In the genomic region with DNA sequence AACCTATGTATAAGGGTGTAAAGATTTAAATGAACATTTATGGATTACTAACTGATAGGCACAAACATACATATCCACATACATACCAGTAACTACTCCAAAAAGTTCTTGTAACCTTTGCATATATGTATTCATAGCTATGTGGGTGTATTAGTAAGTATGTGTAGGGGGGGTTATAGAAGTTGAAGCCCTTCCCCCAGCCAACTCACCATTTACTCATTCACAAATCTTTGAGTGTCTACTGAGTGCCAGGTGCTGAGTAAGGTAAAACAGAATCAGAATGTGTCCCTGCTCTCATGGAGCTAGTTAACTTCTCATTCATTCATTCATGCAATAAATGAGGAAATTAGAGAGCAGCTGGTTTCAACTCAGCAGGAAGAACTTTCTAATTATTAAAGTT, we compare ENCODE assay signal across 19 cellular contexts. TPM values are rescaled to one million over a fixed set of nuclear protein-coding genes. Genes with fewer than 3 reads are reported as not detected.
DNase-seq lines count a peak whose midpoint lies in the region; ATAC-seq, FAIRE-seq and TF ChIP-seq lines count a peak whose summit lies in the region.
"Had no signal": no experiment of that assay in that cellular context is flagged by ENCODE, and none has a peak within 500 bp of the region (broad histone marks: within the 10 kb centered on the region; RNA-seq: fewer than 3 reads in every experiment).

No MANE protein-coding gene starts in this region.

- H3K18ac ChIP-seq in IMR-90 (ENCODE audit: low read depth, low read length): no peak overlapping the region
- H3K18ac ChIP-seq in H1 (ENCODE audit: extremely low read depth, low read length): no peak overlapping the region

- H3K36me3 ChIP-seq in IMR-90 (ENCODE audit: control insufficient read depth, insufficient read depth, low read length) (no peaks in the 10 kb centered on the region), H1 (ENCODE audit: control insufficient read depth in 2 of 4, insufficient read depth in 4 of 4, low read length in 3 of 4) (no peaks in the 10 kb centered on the region)

- H3K9me3 Mint-ChIP-seq in activated CD4-positive, alpha-beta T cell treated with anti-CD3 and anti-CD28 coated beads for 36 hours (ENCODE audit: low read depth): peaks cover 2% of the 10 kb centered on the region
- H3K9me3 Mint-ChIP-seq in activated CD4-positive, alpha-beta T cell treated with anti-CD3 and anti-CD28 coated beads, Interleukin-2, amount 10 ng/mL, durations not matched to agents 24 days and 14 days: no peaks in the 10 kb centered on the region
- H3K9me3 Mint-ChIP-seq: CD8-positive, alpha-beta T cell had no signal

- H2AFZ ChIP-seq in IMR-90 (replicated peaks; ENCODE audit: low read length, poor library complexity) (no peak overlapping the region), H1 (ENCODE audit: low read length) (0 out of 2 replicates have a peak overlapping the region, but pooled peaks have one; percentile 11)

- no peak overlapping the region for H3K4ac ChIP-seq in IMR-90 (ENCODE audit: low read depth, low read length)
- no peak overlapping the region for H3K4ac ChIP-seq in H1 (replicated peaks; ENCODE audit: insufficient read length, low read depth, low read length)

- H3K9me3 ChIP-seq in IMR-90 (ENCODE audit: control insufficient read depth, insufficient read depth, low read length): no peaks in the 10 kb centered on the region
- no peaks in the 10 kb centered on the region for H3K9me3 ChIP-seq in H1 (ENCODE audit: insufficient read depth in 2 of 2, low read depth in 1 of 2, low read length in 1 of 2)

- TF ChIP-seq RAD21 in IMR-90 (IDR thresholded peaks at IDR 0.05; ENCODE audit: low read length) (no peak), H1 (IDR thresholded peaks at IDR 0.05 in 1 of 2, conservative IDR thresholded peaks at IDR 0.05 in 1 of 2; ENCODE audit: low read depth in 2 of 2, low read length in 2 of 2) (no peak)

- TF ChIP-seq EP300 in H1 (IDR thresholded peaks at IDR 0.05; ENCODE audit: borderline replicate concordance in 1 of 2, low read depth in 2 of 2, low read length in 2 of 2): no peak

- in situ Hi-C loops in IMR-90 (cut with MboI; ENCODE audit: low sequenced_read_pairs): no loop called here
- in situ Hi-C loops in KBM-7 (cut with MboI; ENCODE audit: low pct_unique_long_range_greater_than_20kb, low sequenced_read_pairs): no loop called here

- H3K9ac ChIP-seq in IMR-90 (ENCODE audit: low read depth, low read length): no peak overlapping the region
- H3K9ac ChIP-seq in H1 (replicated peaks in 1 of 4; ENCODE audit: extremely low read depth in 1 of 4, low read depth in 3 of 4, low read length in 3 of 4): no peak overlapping the region

- intact Hi-C loops in activated CD4-positive, alpha-beta T cell treated with anti-CD3 and anti-CD28 coated beads for 36 hours (cut with DNase I, micrococcal nuclease): no loop called here
- intact Hi-C loops in activated CD4-positive, alpha-beta T cell treated with anti-CD3 and anti-CD28 coated beads, Interleukin-2, amount 10 ng/mL, durations not matched to agents 24 days and 14 days (cut with micrococcal nuclease): no loop called here
- intact Hi-C loops in IMR-90 (cut with micrococcal nuclease): no loop called here

- no peaks in the 10 kb centered on the region for H3K27me3 Mint-ChIP-seq in activated CD4-positive, alpha-beta T cell treated with anti-CD3 and anti-CD28 coated beads for 36 hours
- H3K27me3 Mint-ChIP-seq in activated CD4-positive, alpha-beta T cell treated with anti-CD3 and anti-CD28 coated beads, Interleukin-2, amount 10 ng/mL, durations not matched to agents 24 days and 14 days: peaks cover 4% of the 10 kb centered on the region

- ATAC-seq in activated CD4-positive, alpha-beta T cell treated with anti-CD3 and anti-CD28 coated beads for 36 hours: peak; percentile 23
- no peak for ATAC-seq in IMR-90 (ENCODE audit: low read depth)
- ATAC-seq: CD8-positive, alpha-beta T cell had no signal

- no peak overlapping the region for H2BK20ac ChIP-seq in IMR-90 (ENCODE audit: low read depth, low read length)
- H2BK20ac ChIP-seq in H1 (ENCODE audit: low read length): no peak overlapping the region

- H3K4me3 ChIP-seq in IMR-90 (ENCODE audit: insufficient read depth, low read depth, low read length): no peak overlapping the region
- no peak overlapping the region for H3K4me3 ChIP-seq in H1 (ENCODE audit: extremely low read depth in 1 of 4, insufficient read depth in 2 of 4, low read depth in 3 of 4, low read length in 4 of 4)

- H3K27me3 ChIP-seq in IMR-90 (ENCODE audit: control insufficient read depth, insufficient read depth, low read length) (no peaks in the 10 kb centered on the region), H1 (replicated peaks in 1 of 4; ENCODE audit: control insufficient read depth in 3 of 4, extremely low read depth in 1 of 4, insufficient read depth in 3 of 4, low read length in 3 of 4) (no peaks in the 10 kb centered on the region)

- H3K27ac Mint-ChIP-seq in activated CD4-positive, alpha-beta T cell treated with anti-CD3 and anti-CD28 coated beads for 36 hours: no peak overlapping the region
- H3K27ac Mint-ChIP-seq in activated CD4-positive, alpha-beta T cell treated with anti-CD3 and anti-CD28 coated beads, Interleukin-2, amount 10 ng/mL, durations not matched to agents 24 days and 14 days: no peak overlapping the region
- H3K27ac Mint-ChIP-seq: CD14-positive monocyte; CD8-positive, alpha-beta T cell had no signal

- H3K79me2 ChIP-seq in H1 (ENCODE audit: control insufficient read depth in 1 of 2, insufficient read depth in 2 of 2, low read length in 2 of 2): no peaks in the 10 kb centered on the region

- H3K23ac ChIP-seq in IMR-90 (ENCODE audit: low read depth, low read length) (no peak overlapping the region), H1 (ENCODE audit: insufficient read length) (no peak overlapping the region)

- H3K4me1 Mint-ChIP-seq in activated CD4-positive, alpha-beta T cell treated with anti-CD3 and anti-CD28 coated beads for 36 hours: no peaks in the 10 kb centered on the region
- no peaks in the 10 kb centered on the region for H3K4me1 Mint-ChIP-seq in activated CD4-positive, alpha-beta T cell treated with anti-CD3 and anti-CD28 coated beads, Interleukin-2, amount 10 ng/mL, durations not matched to agents 24 days and 14 days
- H3K4me1 Mint-ChIP-seq: CD14-positive monocyte had no signal

- no peak overlapping the region for H3K56ac ChIP-seq in IMR-90 (ENCODE audit: extremely low read depth, insufficient read depth, low read length)
- no peak overlapping the region for H3K56ac ChIP-seq in H1 (replicated peaks; ENCODE audit: insufficient read length, low read depth, low read length)

- H2BK12ac ChIP-seq in H1 (ENCODE audit: low read depth, low read length): no peak overlapping the region

- TF ChIP-seq POLR2A in IMR-90 (IDR thresholded peaks at IDR 0.05; ENCODE audit: low read depth, low read length) (no peak), H1 (IDR thresholded peaks at IDR 0.05; ENCODE audit: control extremely low read depth in 1 of 2, low read depth in 2 of 2, low read length in 2 of 2) (no peak)

- no peak overlapping the region for H4K8ac ChIP-seq in IMR-90 (ENCODE audit: low read depth in 2 of 2, low read length in 2 of 2)
- no peak overlapping the region for H4K8ac ChIP-seq in H1 (ENCODE audit: extremely low read depth, insufficient read depth, low read length)

- H3K9me1 ChIP-seq in IMR-90 (ENCODE audit: insufficient read depth, low read length): no peaks in the 10 kb centered on the region

- no peaks in the 10 kb centered on the region for H3K79me1 ChIP-seq in IMR-90 (ENCODE audit: low read depth in 1 of 2, low read length in 2 of 2)
- H3K79me1 ChIP-seq in H1 (ENCODE audit: low read depth, low read length): no peaks in the 10 kb centered on the region

- CTCF ChIA-PET in activated CD4-positive, alpha-beta T cell treated with anti-CD3 and anti-CD28 coated beads for 36 hours (lab: Charles Lee): interaction anchor here (1.1 kb wide), 1 partner anchor 221 kb away, joined by 3 read pairs; no protein-coding TSS in a partner anchor
- CTCF ChIA-PET in IMR-90 (lab: Yijun Ruan, JAX): no interaction called here
- CTCF ChIA-PET in H1 (lab: Charles Lee; ENCODE audit: partially characterized antibody): interaction anchor here (1.6 kb wide), 1 partner anchor 72 kb away, joined by 3 read pairs; no protein-coding TSS in a partner anchor

- no peak overlapping the region for H2BK15ac ChIP-seq in IMR-90 (ENCODE audit: low read depth, low read length)
- no peak overlapping the region for H2BK15ac ChIP-seq in H1 (ENCODE audit: low read length)

- no peaks in the 10 kb centered on the region for H4K20me1 ChIP-seq in IMR-90 (ENCODE audit: insufficient read depth, low read length)
- H4K20me1 ChIP-seq in H1 (replicated peaks in 1 of 2; ENCODE audit: control insufficient read depth in 1 of 2, insufficient read depth in 2 of 2, low read length in 2 of 2): no peaks in the 10 kb centered on the region

- no peak overlapping the region for H4K5ac ChIP-seq in IMR-90 (ENCODE audit: low read depth, low read length)
- H4K5ac ChIP-seq in H1 (ENCODE audit: insufficient read length, low read depth, low read length): no peak overlapping the region

- no peak overlapping the region for H4K91ac ChIP-seq in IMR-90 (ENCODE audit: insufficient read depth, low read depth, low read length)
- H4K91ac ChIP-seq in H1 (replicated peaks; ENCODE audit: insufficient read length, low read length): no peak overlapping the region

- POLR2A ChIA-PET in activated CD4-positive, alpha-beta T cell treated with anti-CD3 and anti-CD28 coated beads for 36 hours (lab: Charles Lee): interaction anchor here (0.6 kb wide), 1 partner anchor 390 kb away, joined by 6 read pairs; no protein-coding TSS in a partner anchor
- POLR2A ChIA-PET in IMR-90 (lab: Charles Lee; ENCODE audit: unreplicated experiment): no interaction called here
- POLR2A ChIA-PET in H1 (lab: Charles Lee; ENCODE audit: partially characterized antibody): interaction anchor here (1.0 to 1.1 kb wide), 2 partner anchors 24 to 139 kb away, joined by 3 read pairs; a partner anchor contains a TSS

- no peak overlapping the region for H2AK9ac ChIP-seq in IMR-90 (replicated peaks; ENCODE audit: low read depth, low read length, poor library complexity)

- H3K23me2 ChIP-seq in H1 (ENCODE audit: low read depth, low read length): no peaks in the 10 kb centered on the region; the same call in 1 of the 2 replicates

- no peak for FAIRE-seq in H1 (lab: Jason Lieb, UNC)
- FAIRE-seq: D721Med, GM19239 had no signal

- DNase-seq in activated CD4-positive, alpha-beta T cell treated with anti-CD3 and anti-CD28 coated beads for 36 hours: no peak
- no peak for DNase-seq in activated CD4-positive, alpha-beta T cell treated with anti-CD3 and anti-CD28 coated beads, Interleukin-2, amount 10 ng/mL, durations not matched to agents 24 days and 14 days
- peak; percentile 5 for DNase-seq in IMR-90
- DNase-seq in H1 (ENCODE audit: low read depth in 1 of 2, low spot score in 2 of 2): no peak
- DNase-seq in KBM-7: no peak
- DNase-seq in NCI-H128 (lab: John Stamatoyannopoulos, UW; ENCODE audit: unreplicated experiment): no peak
- no peak for DNase-seq in NCI-H748 (lab: John Stamatoyannopoulos, UW; ENCODE audit: unreplicated experiment)
- DNase-seq: CD8-positive, alpha-beta T cell; COR-L47; DND-41; GF-D8; HCEC 1CT had no signal

- H3K14ac ChIP-seq in IMR-90 (replicated peaks; ENCODE audit: low read depth, low read length) (no peak overlapping the region), H1 (ENCODE audit: insufficient read length) (no peak overlapping the region)

- H3K4me2 ChIP-seq in IMR-90 (ENCODE audit: low read depth, low read length): no peak overlapping the region
- no peak overlapping the region for H3K4me2 ChIP-seq in H1 (ENCODE audit: insufficient read depth in 1 of 2, low read depth in 2 of 2, low read length in 2 of 2)

- H3K4me1 ChIP-seq in IMR-90 (ENCODE audit: control insufficient read depth, insufficient read depth, low read length) (no peaks in the 10 kb centered on the region), H1 (replicated peaks in 1 of 4; ENCODE audit: control insufficient read depth in 3 of 4, insufficient read depth in 4 of 4, low read length in 3 of 4) (no peaks in the 10 kb centered on the region)

- TF ChIP-seq CTCF in IMR-90 (conservative IDR thresholded peaks at IDR 0.05; ENCODE audit: low read depth, low read length): no peak
- TF ChIP-seq CTCF in H1 (IDR thresholded peaks at IDR 0.05; ENCODE audit: control extremely low read depth in 1 of 3, insufficient read depth in 1 of 3, low read depth in 1 of 3, low read length in 3 of 3): no peak

- H2BK120ac ChIP-seq in IMR-90 (ENCODE audit: low read depth, low read length) (no peak overlapping the region), H1 (replicated peaks; ENCODE audit: low read depth, low read length) (no peak overlapping the region)

- no peaks in the 10 kb centered on the region for H3K36me3 Mint-ChIP-seq in activated CD4-positive, alpha-beta T cell treated with anti-CD3 and anti-CD28 coated beads for 36 hours (ENCODE audit: low read depth)
- no peaks in the 10 kb centered on the region for H3K36me3 Mint-ChIP-seq in activated CD4-positive, alpha-beta T cell treated with anti-CD3 and anti-CD28 coated beads, Interleukin-2, amount 10 ng/mL, durations not matched to agents 24 days and 14 days (ENCODE audit: low read depth)
- H3K36me3 Mint-ChIP-seq: CD14-positive monocyte; CD8-positive, alpha-beta T cell had no signal

- H2AK5ac ChIP-seq in IMR-90 (ENCODE audit: low read depth, low read length): no peak overlapping the region
- no peak overlapping the region for H2AK5ac ChIP-seq in H1 (ENCODE audit: low read depth, low read length)

- H3K27ac ChIP-seq in IMR-90 (ENCODE audit: insufficient read depth, low read length) (no peak overlapping the region), H1 (ENCODE audit: low read depth, low read length) (no peak overlapping the region)
- H3K27ac ChIP-seq: 22Rv1 had no signal

- BruUV-seq in IMR-90 (replicated peaks; lab: Mats Ljungman, UMichigan): no TSS peak

- dilution Hi-C loops in IMR-90 (cut with HindIII; ENCODE audit: low sequenced_read_pairs, unreplicated experiment): no loop called here

- no peak overlapping the region for H3K4me3 Mint-ChIP-seq in activated CD4-positive, alpha-beta T cell treated with anti-CD3 and anti-CD28 coated beads for 36 hours
- no peak overlapping the region for H3K4me3 Mint-ChIP-seq in activated CD4-positive, alpha-beta T cell treated with anti-CD3 and anti-CD28 coated beads, Interleukin-2, amount 10 ng/mL, durations not matched to agents 24 days and 14 days
- H3K4me3 Mint-ChIP-seq: CD14-positive monocyte; CD8-positive, alpha-beta T cell had no signal

- H2BK5ac ChIP-seq in IMR-90 (ENCODE audit: low read depth, low read length, poor library complexity, severe bottlenecking) (no peak overlapping the region), H1 (ENCODE audit: low read depth, low read length) (no peak overlapping the region)

RNA-seq across cellular contexts. Expression of a gene that starts 1.3 kb away (rescaled TPM):
- not detected for total RNA-seq in activated CD4-positive, alpha-beta T cell treated with anti-CD3 and anti-CD28 coated beads for 36 hours
- not detected in 2 replicates for total RNA-seq in activated CD4-positive, alpha-beta T cell treated with anti-CD3 and anti-CD28 coated beads, Interleukin-2, amount 10 ng/mL, durations not matched to agents 24 days and 14 days
- not detected in 2 replicates for total RNA-seq in IMR-90 (2012; rRNA removed)
- polyA plus RNA-seq in IMR-90 (2012; rRNA removed): not detected in 2 replicates
- not detected in 2 replicates for polyA plus RNA-seq in IMR-90 (2012; cell fraction: cytosol; rRNA removed)
- not detected in 2 replicates for polyA plus RNA-seq in IMR-90 (2012; cell fraction: nucleus; rRNA removed; ENCODE audit: low replicate concordance)
- not detected in 2 replicates for total RNA-seq in H1 (2021; fragmentation: NEBNext Ultra II Directional; extraction: Animal tissue kit (Norgen Biotek cat#: 25700))
- polyA plus RNA-seq in H1 (2011; rRNA removed): not detected in 2 replicates
- polyA plus RNA-seq in H1 (2011; cell fraction: cytosol; rRNA removed): not detected
- not detected for polyA plus RNA-seq in H1 (2011; cell fraction: nucleus; rRNA removed)
- not detected in 4 replicates for polyA plus RNA-seq in H1 (2012, experiment 1 of 2)
- polyA plus RNA-seq in H1 (2012, experiment 2 of 2): not detected
- polyA plus RNA-seq in H1 (2013, experiment 1 of 2): not detected
- not detected for polyA plus RNA-seq in H1 (2013, experiment 2 of 2)
- polyA minus RNA-seq in H1 (2011; rRNA and poly(A)+ RNA removed): not detected in 2 replicates
- polyA minus RNA-seq in H1 (2011; cell fraction: cytosol; rRNA and poly(A)+ RNA removed): not detected
- not detected for polyA minus RNA-seq in H1 (2011; cell fraction: nucleus; rRNA and poly(A)+ RNA removed)
- total RNA-seq: A673; CD8-positive, alpha-beta T cell; H4 had no signal
- polyA plus RNA-seq: BJ, CD14-positive monocyte had no signal
